ENCODE assay signal across 8 cellular contexts in the genomic region with DNA sequence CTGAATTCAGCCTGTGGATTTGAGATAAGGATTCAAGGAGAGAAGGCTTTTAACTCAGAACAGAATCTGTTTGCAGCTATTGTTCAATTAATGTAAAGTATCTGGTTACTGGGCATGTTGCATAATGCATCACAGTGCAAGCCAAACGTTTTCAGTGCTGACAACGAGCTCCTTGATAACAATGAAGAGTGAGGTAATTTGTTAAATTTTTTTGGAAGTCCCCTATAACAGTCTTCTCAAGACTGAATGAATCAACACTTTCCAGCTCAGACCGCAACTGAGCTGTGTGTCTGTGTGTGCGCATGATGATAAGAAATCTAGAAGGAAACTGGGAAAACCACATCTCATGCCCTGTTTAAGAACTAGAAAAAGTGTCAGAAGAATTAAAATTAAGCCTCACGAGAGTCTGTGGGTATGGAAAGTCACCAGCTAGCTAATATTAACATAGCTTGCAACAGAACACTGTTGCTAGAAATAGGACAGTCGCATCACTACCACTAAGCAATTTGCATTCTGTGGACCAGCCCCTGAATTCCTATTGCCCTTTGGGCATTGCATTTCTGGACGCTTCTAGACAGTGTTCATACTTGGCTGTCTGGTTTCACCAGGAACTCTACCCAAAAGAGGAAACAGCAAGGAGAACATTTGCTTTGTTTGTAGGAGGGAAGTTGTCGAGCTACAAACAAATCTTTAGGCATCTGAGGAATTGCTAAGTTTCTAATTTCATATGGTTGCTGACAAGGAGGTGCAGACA. TPM values are rescaled to one million over a fixed set of nuclear protein-coding genes. Genes with fewer than 3 reads are reported as not detected.
A peak's percentile ranks its signal among the peaks of the same experiment; 100 is the strongest.
DNase-seq lines count a peak whose midpoint lies in the region; ATAC-seq and TF ChIP-seq lines count a peak whose summit lies in the region.

No MANE protein-coding gene starts in this region.

- peak overlapping the region; percentile 41 to 65 (median 57) for H3K4me3 ChIP-seq in BLaER1 treated with 17β-estradiol and CSF1 and Interleukin-3, amounts not matched to agents 10 nM and 100 nM
- H3K4me3 ChIP-seq in PC-3 (ENCODE audit: low read length) (no peak overlapping the region), adipocyte (ENCODE audit: low read length) (peak overlapping the region; percentile 73), left lung (peak overlapping the region in 1 of 2 donors; percentile 26), Peyer's patch (no peak overlapping the region)

- H3K27ac Mint-ChIP-seq in stimulated activated naive B cell treated with anti-CD40 and anti-IgM and Interleukin-4, amounts not matched to agents 10 μg/mL and 1 μg/mL and 100 μg/mL, for 72 hours, result peak overlapping the region; percentile 62

- DNase-seq in PC-3, result peak; percentile 31
- peak; percentile 52 for DNase-seq in adipocyte (ENCODE audit: low read depth)
- peak in 1 of 2 donors; percentile 40 for DNase-seq in left lung
- DNase-seq in stimulated activated naive B cell treated with anti-CD40 and anti-IgM and Interleukin-4, amounts not matched to agents 10 μg/mL and 1 μg/mL and 100 μg/mL, for 72 hours, result peak; percentile 29
- no peak for DNase-seq in Peyer's patch

- POLR2A ChIA-PET in PC-3 (lab: Charles Lee; ENCODE audit: unreplicated experiment), result no interaction called here

- peak overlapping the region; percentile 36; the same call in 1 of the 2 replicates for H2AFZ ChIP-seq in PC-3 (ENCODE audit: low read length)

- ATAC-seq in GM19351 (IDR thresholded peaks at IDR 0.05; ENCODE audit: unreplicated experiment), result peak; percentile 66
- peak; percentile 81 for ATAC-seq in HG03439 (IDR thresholded peaks at IDR 0.05; ENCODE audit: unreplicated experiment)
- peak; percentile 33 for ATAC-seq in PC-3
- ATAC-seq in left lung, result peak; percentile 78
- peak; percentile 93 to 94 for ATAC-seq in stimulated activated naive B cell treated with anti-CD40 and anti-IgM and Interleukin-4, amounts not matched to agents 10 μg/mL and 1 μg/mL and 100 μg/mL, for 72 hours (replicated peaks)

- H3K27me3 Mint-ChIP-seq in stimulated activated naive B cell treated with anti-CD40 and anti-IgM and Interleukin-4, amounts not matched to agents 10 μg/mL and 1 μg/mL and 100 μg/mL, for 72 hours, result peaks cover 11 to 13% of the 10 kb centered on the region in 2 donors

- H3K9me3 Mint-ChIP-seq in stimulated activated naive B cell treated with anti-CD40 and anti-IgM and Interleukin-4, amounts not matched to agents 10 μg/mL and 1 μg/mL and 100 μg/mL, for 72 hours, result no peaks in the 10 kb centered on the region

- peak overlapping the region; percentile 80 to 98 (median 88) for H3K27ac ChIP-seq in BLaER1 treated with 17β-estradiol and CSF1 and Interleukin-3, amounts not matched to agents 10 nM and 100 nM
- no peak overlapping the region for H3K27ac ChIP-seq in PC-3 (ENCODE audit: low read length)
- H3K27ac ChIP-seq in left lung, result peak overlapping the region; percentile 69 to 77
- H3K27ac ChIP-seq in Peyer's patch, result peak overlapping the region in 1 of 4 donors; percentile 4

- no peak for TF ChIP-seq POLR2A in Peyer's patch (IDR thresholded peaks at IDR 0.05)

- no peaks in the 10 kb centered on the region for H3K36me3 Mint-ChIP-seq in stimulated activated naive B cell treated with anti-CD40 and anti-IgM and Interleukin-4, amounts not matched to agents 10 μg/mL and 1 μg/mL and 100 μg/mL, for 72 hours

- intact Hi-C loops in PC-3 (cut with micrococcal nuclease) (no loop called here), left lung (cut with DNase I) (no loop called here)

- H3K27me3 ChIP-seq in BLaER1 treated with 17β-estradiol and CSF1 and Interleukin-3, amounts not matched to agents 10 nM and 100 nM, result no peaks in the 10 kb centered on the region
- H3K27me3 ChIP-seq in PC-3 (ENCODE audit: low read length) (no peaks in the 10 kb centered on the region), adipocyte (replicated peaks; ENCODE audit: control insufficient read depth, insufficient read depth, low read length) (peaks cover 3% of the 10 kb centered on the region), left lung (no peaks in the 10 kb centered on the region), Peyer's patch (no peaks in the 10 kb centered on the region)

- H3K9ac ChIP-seq in BLaER1 treated with 17β-estradiol and CSF1 and Interleukin-3, amounts not matched to agents 10 nM and 100 nM, result peak overlapping the region; percentile 74 to 90 (median 80)
- no peak overlapping the region for H3K9ac ChIP-seq in PC-3 (ENCODE audit: low read length)
- peak overlapping the region; percentile 39 for H3K9ac ChIP-seq in adipocyte (ENCODE audit: low read length)

- no peaks in the 10 kb centered on the region for H3K36me3 ChIP-seq in BLaER1 treated with 17β-estradiol and CSF1 and Interleukin-3, amounts not matched to agents 10 nM and 100 nM
- no peaks in the 10 kb centered on the region for H3K36me3 ChIP-seq in PC-3 (ENCODE audit: low read depth, low read length)
- no peaks in the 10 kb centered on the region for H3K36me3 ChIP-seq in adipocyte (ENCODE audit: control insufficient read depth, insufficient read depth, low read length, severe bottlenecking)
- no peaks in the 10 kb centered on the region for H3K36me3 ChIP-seq in left lung
- no peaks in the 10 kb centered on the region for H3K36me3 ChIP-seq in Peyer's patch

- H3F3A ChIP-seq in PC-3 (ENCODE audit: low read length, unreplicated experiment), result no peaks in the 10 kb centered on the region

- no peaks in the 10 kb centered on the region for H3K79me2 ChIP-seq in PC-3 (ENCODE audit: low read length)

- peak overlapping the region; percentile 67 to 93 (median 82) for H3K4me2 ChIP-seq in BLaER1 treated with 17β-estradiol and CSF1 and Interleukin-3, amounts not matched to agents 10 nM and 100 nM
- peak overlapping the region; percentile 41; the same call in 1 of the 2 replicates for H3K4me2 ChIP-seq in PC-3 (ENCODE audit: low read length)

- peak overlapping the region in 1 of 2 donors; percentile 44 for H3K4me3 Mint-ChIP-seq in stimulated activated naive B cell treated with anti-CD40 and anti-IgM and Interleukin-4, amounts not matched to agents 10 μg/mL and 1 μg/mL and 100 μg/mL, for 72 hours

- no TSS peak for BruUV-seq in PC-3 (replicated peaks; lab: Mats Ljungman, UMichigan)

- CTCF ChIA-PET in PC-3 (lab: Charles Lee), result no interaction called here

- peaks cover 44 to 54% (median 46%) of the 10 kb centered on the region in 10 experiments for H3K4me1 ChIP-seq in BLaER1 treated with 17β-estradiol and CSF1 and Interleukin-3, amounts not matched to agents 10 nM and 100 nM
- H3K4me1 ChIP-seq in PC-3 (ENCODE audit: insufficient read depth, low read length) (0 out of 2 replicates have a peak, but pooled peaks cover 6% of the 10 kb centered on the region), adipocyte (ENCODE audit: control insufficient read depth, insufficient read depth, low read length) (peaks cover 19% of the 10 kb centered on the region), left lung (peaks cover 10 to 24% of the 10 kb centered on the region in 2 donors), Peyer's patch (no peaks in the 10 kb centered on the region)

- no peaks in the 10 kb centered on the region for H4K20me1 ChIP-seq in BLaER1 treated with 17β-estradiol and CSF1 and Interleukin-3, amounts not matched to agents 10 nM and 100 nM
- no peaks in the 10 kb centered on the region for H4K20me1 ChIP-seq in PC-3 (ENCODE audit: low read length)

- H3K9me3 ChIP-seq in BLaER1 treated with 17β-estradiol and CSF1 and Interleukin-3, amounts not matched to agents 10 nM and 100 nM (replicated peaks in 1 of 11), result no peaks in the 10 kb centered on the region
- no peaks in the 10 kb centered on the region for H3K9me3 ChIP-seq in PC-3 (ENCODE audit: low read length)
- no peaks in the 10 kb centered on the region for H3K9me3 ChIP-seq in adipocyte (ENCODE audit: control insufficient read depth, low read length)
- H3K9me3 ChIP-seq in left lung, result no peaks in the 10 kb centered on the region
- no peaks in the 10 kb centered on the region for H3K9me3 ChIP-seq in Peyer's patch

- no peaks in the 10 kb centered on the region for H3K9me2 ChIP-seq in PC-3 (replicated peaks; ENCODE audit: low read length)

- TF ChIP-seq CTCF in PC-3 (conservative IDR thresholded peaks at IDR 0.05; ENCODE audit: low read depth, low read length) (no peak), left lung (IDR thresholded peaks at IDR 0.05) (no peak), Peyer's patch (IDR thresholded peaks at IDR 0.05) (no peak)

- peaks cover 13 to 22% of the 10 kb centered on the region in 2 donors for H3K4me1 Mint-ChIP-seq in stimulated activated naive B cell treated with anti-CD40 and anti-IgM and Interleukin-4, amounts not matched to agents 10 μg/mL and 1 μg/mL and 100 μg/mL, for 72 hours

RNA-seq across cellular contexts. Expression of a gene that starts 43.7 kb away (rescaled TPM):
- total RNA-seq in PC-3 (2014; rRNA removed) (34.0 and 49.1 TPM in 2 replicates), left lung (100 to 1,000 TPM; 114 to 161 TPM), Peyer's patch (10 to 100 TPM; 32.2 to 49.5 (median 40.8) TPM)

Comparison
In these comparisons a context has a peak if more than half of its experiments do, and no peak if none do; other contexts are left out.
1. H3K4me3 ChIP-seq: peak in BLaER1 treated with 17β-estradiol and CSF1 and Interleukin-3, amounts not matched to agents 10 nM and 100 nM (10 of 10) and adipocyte (single experiment); none in PC-3 (single experiment) and Peyer's patch (0 of 4).
2. ATAC-seq: peak in every context shown above with its lines; median percentile 94 in stimulated activated naive B cell treated with anti-CD40 and anti-IgM and Interleukin-4, amounts not matched to agents 10 μg/mL and 1 μg/mL and 100 μg/mL, for 72 hours; 81 in HG03439; 78 in left lung; 66 in GM19351; 33 in PC-3.
3. DNase-seq: peak in PC-3 (single experiment), adipocyte (single experiment) and stimulated activated naive B cell treated with anti-CD40 and anti-IgM and Interleukin-4, amounts not matched to agents 10 μg/mL and 1 μg/mL and 100 μg/mL, for 72 hours (single experiment); none in Peyer's patch (0 of 3).